29 cellular contexts compared by ENCODE assay signal in genomic region chr16:19478505-19478904, GRCh38.
"Had no signal": no experiment of that assay in that cellular context is flagged by ENCODE, and none has a peak within 500 bp of the region (broad histone marks: within the 10 kb centered on the region; RNA-seq: fewer than 3 reads in every experiment).

No MANE protein-coding gene starts in this region.

- H3K4me1 Mint-ChIP-seq: naive thymus-derived CD8-positive, alpha-beta T cell; nephron progenitor cell; neural crest cell; stimulated activated memory B cell treated with anti-CD40 and anti-IgM and Interleukin-4, amounts not matched to agents 10 μg/mL and 1 μg/mL and 100 μg/mL, for 72 hours had no signal

- H3K4me2 ChIP-seq: smooth muscle cell had no signal

- H3K4me3 Mint-ChIP-seq: naive thymus-derived CD8-positive, alpha-beta T cell; natural killer cell treated with Interleukin-12 subunit alpha and Interleukin-12 subunit beta and Interleukin-15 and Interleukin-18, amount 100 ng/mL, for 72 hours; nephron progenitor cell; neural crest cell; stimulated activated memory B cell treated with anti-CD40 and anti-IgM and Interleukin-4, amounts not matched to agents 10 μg/mL and 1 μg/mL and 100 μg/mL, for 72 hours; stimulated activated naive CD8-positive, alpha-beta T cell treated with anti-CD3 and anti-CD28 coated beads, Interleukin-15, Interleukin-2, amounts not matched to agents 100 ng/mL and 50 ng/mL, for 24 hours had no signal

- H3K4me3 ChIP-seq: pancreas, psoas muscle, skin epidermis, smooth muscle cell, spleen, stomach, thoracic aorta, thyroid gland, tibial nerve, upper lobe of left lung, vagina had no signal

- FAIRE-seq: pancreas, urothelium cell line had no signal

- DNase-seq: naive thymus-derived CD8-positive, alpha-beta T cell; nephron progenitor cell; nucleus accumbens; pancreas; psoas muscle; right cardiac atrium; spleen; stimulated activated CD4-positive, alpha-beta T cell treated with anti-CD3 and anti-CD28 coated beads, Interleukin-12 subunit alpha, Interleukin-12 subunit beta, amount 100 ng/mL, for 4 hours; stimulated activated CD4-positive, alpha-beta T cell treated with anti-CD3 and anti-CD28 coated beads, Interleukin-1b, Interleukin-23, amount 100 ng/mL, for 48 hours; stimulated activated CD4-positive, alpha-beta T cell treated with anti-CD3 and anti-CD28 coated beads, Interleukin-4, amount 100 ng/mL, for 1 hour; stimulated activated CD4-positive, alpha-beta T cell treated with anti-CD3 and anti-CD28 coated beads, Interleukin-4, amount 100 ng/mL, for 4 hours; stimulated activated CD8-positive, alpha-beta memory T cell treated with anti-CD3 and anti-CD28 coated beads, Interleukin-4, amount 100 ng/mL, for 48 hours; stimulated activated naive CD4-positive, alpha-beta T cell; stomach; thyroid gland; trophoblast cell; upper lobe of left lung had no signal

- H3K4me1 ChIP-seq: pancreas, psoas muscle, spleen, stomach, tibial nerve, upper lobe of left lung, vagina had no signal

- H3K9me3 Mint-ChIP-seq: natural killer cell treated with Interleukin-12 subunit alpha and Interleukin-12 subunit beta and Interleukin-15 and Interleukin-18, amount 100 ng/mL, for 72 hours; nephron progenitor cell; neural crest cell; stimulated activated naive CD8-positive, alpha-beta T cell treated with anti-CD3 and anti-CD28 coated beads, Interleukin-15, Interleukin-2, amounts not matched to agents 100 ng/mL and 50 ng/mL, for 24 hours had no signal

- H3K36me3 Mint-ChIP-seq: naive thymus-derived CD8-positive, alpha-beta T cell; natural killer cell treated with Interleukin-12 subunit alpha and Interleukin-12 subunit beta and Interleukin-15 and Interleukin-18, amount 100 ng/mL, for 72 hours; stimulated activated memory B cell treated with anti-CD40 and anti-IgM and Interleukin-4, amounts not matched to agents 10 μg/mL and 1 μg/mL and 100 μg/mL, for 72 hours had no signal

- H3K27ac Mint-ChIP-seq: naive thymus-derived CD8-positive, alpha-beta T cell; natural killer cell treated with Interleukin-12 subunit alpha and Interleukin-12 subunit beta and Interleukin-15 and Interleukin-18, amount 100 ng/mL, for 72 hours; stimulated activated memory B cell treated with anti-CD40 and anti-IgM and Interleukin-4, amounts not matched to agents 10 μg/mL and 1 μg/mL and 100 μg/mL, for 72 hours; stimulated activated naive CD8-positive, alpha-beta T cell treated with anti-CD3 and anti-CD28 coated beads, Interleukin-15, Interleukin-2, amounts not matched to agents 100 ng/mL and 50 ng/mL, for 24 hours had no signal

- H3K27ac ChIP-seq: neutrophil, pancreas, psoas muscle, skin epidermis, spleen, thoracic aorta, thyroid gland, tibial nerve, upper lobe of left lung, vagina had no signal

- H3K36me3 ChIP-seq: neutrophil, pancreas, spleen, thoracic aorta, thyroid gland, tibial nerve, vagina had no signal

- ATAC-seq: naive thymus-derived CD8-positive, alpha-beta T cell; natural killer cell treated with Interleukin-12 subunit alpha and Interleukin-12 subunit beta and Interleukin-15 and Interleukin-18, amount 100 ng/mL, for 72 hours; pancreas; psoas muscle; right cardiac atrium; sciatic nerve; stimulated activated memory B cell treated with anti-CD40 and anti-IgM and Interleukin-4, amounts not matched to agents 10 μg/mL and 1 μg/mL and 100 μg/mL, for 72 hours had no signal

- H3K9me3 ChIP-seq: neutrophil, pancreas, psoas muscle, spleen, stomach, thoracic aorta, thyroid gland, upper lobe of left lung, vagina had no signal

- H3K27me3 ChIP-seq: neutrophil, pancreas, stomach, thyroid gland, tibial nerve, upper lobe of left lung, vagina had no signal
